ENCODE assay signal across 17 cellular contexts in genomic region chr10:95387383-95387782, GRCh38.
A peak's percentile ranks its signal among the peaks of the same experiment; 100 is the strongest.
DNase-seq lines count a peak whose midpoint lies in the region; ATAC-seq lines count a peak whose summit lies in the region.
"Had no signal": no experiment of that assay in that cellular context is flagged by ENCODE, and none has a peak within 500 bp of the region (broad histone marks: within the 10 kb centered on the region; RNA-seq: fewer than 3 reads in every experiment).

No MANE protein-coding gene starts in this region.

- 61% methylated on average over 2 of the region's 2 CpGs for WGBS in right cardiac atrium

- H3K4me3 ChIP-seq in right cardiac atrium (ENCODE audit: low read length): no peak overlapping the region
- H3K4me3 ChIP-seq: A549, MG63, smooth muscle cell had no signal

- H3K9me3 Mint-ChIP-seq in memory B cell: no peaks in the 10 kb centered on the region
- H3K9me3 Mint-ChIP-seq in stimulated activated naive CD8-positive, alpha-beta T cell treated with anti-CD3 and anti-CD28 coated beads, Interleukin-15, amount 100 ng/mL, for 72 hours: no peaks in the 10 kb centered on the region
- H3K9me3 Mint-ChIP-seq: CD8-positive, alpha-beta memory T cell; T-helper 1 cell treated with Interleukin-12 subunit alpha and Interleukin-12 subunit beta and Interleukin-4 antibody, amounts not matched to agents 30 μg/mL and 1 μg/mL, for 36 hours had no signal

- peaks cover 8% of the 10 kb centered on the region for H3K4me1 ChIP-seq in right cardiac atrium (ENCODE audit: control insufficient read depth, insufficient read depth, low read length)

- H3K27ac Mint-ChIP-seq in memory B cell: no peak overlapping the region
- no peak overlapping the region for H3K27ac Mint-ChIP-seq in stimulated activated naive CD8-positive, alpha-beta T cell treated with anti-CD3 and anti-CD28 coated beads, Interleukin-15, amount 100 ng/mL, for 72 hours
- H3K27ac Mint-ChIP-seq: CD8-positive, alpha-beta memory T cell; T-helper 1 cell treated with Interleukin-12 subunit alpha and Interleukin-12 subunit beta and Interleukin-4 antibody, amounts not matched to agents 30 μg/mL and 1 μg/mL, for 36 hours had no signal

- H3K27me3 ChIP-seq in right cardiac atrium (ENCODE audit: control insufficient read depth, insufficient read depth): no peaks in the 10 kb centered on the region
- H3K27me3 ChIP-seq: MG63 had no signal

- H3K27ac ChIP-seq in right cardiac atrium (ENCODE audit: low read length): peak overlapping the region; percentile 56
- H3K27ac ChIP-seq: A549 had no signal

- H3K9me3 ChIP-seq in right cardiac atrium (ENCODE audit: control insufficient read depth, low read length): no peaks in the 10 kb centered on the region
- H3K9me3 ChIP-seq: A549, MG63 had no signal

- no peaks in the 10 kb centered on the region for H3K36me3 Mint-ChIP-seq in memory B cell

- H3K4me3 Mint-ChIP-seq in memory B cell: no peak overlapping the region
- no peak overlapping the region for H3K4me3 Mint-ChIP-seq in stimulated activated naive CD8-positive, alpha-beta T cell treated with anti-CD3 and anti-CD28 coated beads, Interleukin-15, amount 100 ng/mL, for 72 hours
- H3K4me3 Mint-ChIP-seq: CD8-positive, alpha-beta memory T cell; T-helper 1 cell treated with Interleukin-12 subunit alpha and Interleukin-12 subunit beta and Interleukin-4 antibody, amounts not matched to agents 30 μg/mL and 1 μg/mL, for 36 hours had no signal

- no peak for DNase-seq in right cardiac atrium
- no peak for DNase-seq in cardiac septum (ENCODE audit: low spot score)
- peak; percentile 68 for DNase-seq in SKM-1 treated with dmso at 0.1 percent for 144 hours (lab: John Stamatoyannopoulos, UW; ENCODE audit: unreplicated experiment)
- DNase-seq in memory B cell (ENCODE audit: low spot score in 2 of 2): peak in 1 of 2 donors; percentile 10
- no peak for DNase-seq in GDM1 (lab: John Stamatoyannopoulos, UW)
- no peak for DNase-seq in NCI-H1092 (lab: John Stamatoyannopoulos, UW)
- DNase-seq in stimulated activated naive CD8-positive, alpha-beta T cell treated with anti-CD3 and anti-CD28 coated beads, Interleukin-15, amount 100 ng/mL, for 72 hours: no peak
- DNase-seq: CD8-positive, alpha-beta memory T cell; EL; MG63; NCI-H2107; NCI-H748 treated with DMSO at 0.1 percent for 48 hours; RPMI8226 had no signal

- H3K4me1 Mint-ChIP-seq in memory B cell: no peaks in the 10 kb centered on the region
- H3K4me1 Mint-ChIP-seq in stimulated activated naive CD8-positive, alpha-beta T cell treated with anti-CD3 and anti-CD28 coated beads, Interleukin-15, amount 100 ng/mL, for 72 hours: peaks cover 10% of the 10 kb centered on the region
- H3K4me1 Mint-ChIP-seq: CD8-positive, alpha-beta memory T cell had no signal

- intact Hi-C loops in right cardiac atrium (cut with DNase I): loop anchor here in 1 of 4 donors (5.0 kb wide), 1 partner anchor 35 kb away; no protein-coding TSS in a partner anchor
- intact Hi-C loops in cardiac septum (cut with DNase I): no loop called here

- no peak for ATAC-seq in right cardiac atrium
- ATAC-seq in memory B cell (ENCODE audit: low read depth): peak; percentile 90
- ATAC-seq in GM21526 (IDR thresholded peaks at IDR 0.05; ENCODE audit: low FRiP score, unreplicated experiment): no peak
- ATAC-seq in stimulated activated naive CD8-positive, alpha-beta T cell treated with anti-CD3 and anti-CD28 coated beads, Interleukin-15, amount 100 ng/mL, for 72 hours: no peak

- peaks cover 6% of the 10 kb centered on the region for H3K27me3 Mint-ChIP-seq in memory B cell
- H3K27me3 Mint-ChIP-seq in stimulated activated naive CD8-positive, alpha-beta T cell treated with anti-CD3 and anti-CD28 coated beads, Interleukin-15, amount 100 ng/mL, for 72 hours: peaks cover 8% of the 10 kb centered on the region
